Comparison of ENCODE assay signal across 13 cellular contexts in genomic region chr18:9066817-9067306, GRCh38. TPM values are rescaled to one million over a fixed set of nuclear protein-coding genes. Genes with fewer than 3 reads are reported as not detected.
A peak's percentile ranks its signal among the peaks of the same experiment; 100 is the strongest.
DNase-seq lines count a peak whose midpoint lies in the region; ATAC-seq and TF ChIP-seq lines count a peak whose summit lies in the region.
"Had no signal": no experiment of that assay in that cellular context is flagged by ENCODE, and none has a peak within 500 bp of the region (broad histone marks: within the 10 kb centered on the region; RNA-seq: fewer than 3 reads in every experiment).

No MANE protein-coding gene starts in this region.

- no peaks in the 10 kb centered on the region for H3K27me3 Mint-ChIP-seq in activated CD4-positive, alpha-beta memory T cell treated with anti-CD3 and anti-CD28 coated beads, Interleukin-2, amount 10 ng/mL, durations not matched to agents 7 days and 5 days
- H3K27me3 Mint-ChIP-seq in naive thymus-derived CD8-positive, alpha-beta T cell = peaks cover 0 to 3% (median 0%) of the 10 kb centered on the region in 5 donors
- H3K27me3 Mint-ChIP-seq: activated naive CD8-positive, alpha-beta T cell treated with anti-CD3 and anti-CD28 coated beads, Interleukin-2, amount 10 ng/mL, durations not matched to agents 7 days and 5 days had no signal

- H3K27me3 ChIP-seq in tibial nerve = no peaks in the 10 kb centered on the region

- TF ChIP-seq POLR2A in GM18505 (IDR thresholded peaks at IDR 0.05; ENCODE audit: borderline replicate concordance, extremely low read depth, insufficient read depth, insufficient read length) = peak; percentile 62
- no peak for TF ChIP-seq POLR2A in tibial nerve (IDR thresholded peaks at IDR 0.05)

- POLR2A ChIA-PET in activated CD4-positive, alpha-beta memory T cell treated with anti-CD3 and anti-CD28 coated beads, Interleukin-2, amount 10 ng/mL, durations not matched to agents 7 days and 5 days (lab: Charles Lee) = interaction anchor here (1.1 to 3.8 kb wide), 9 partner anchors 10 to 267 kb away, joined by 3 to 21 read pairs (median 4); partner anchors contain the start of genes ANKRD12 and TWSG1
- POLR2A ChIA-PET in naive thymus-derived CD8-positive, alpha-beta T cell (lab: Charles Lee) = no interaction called here

- WGBS in tibial nerve, 2 donors = 93 to 96% methylated on average over 5 of the region's 5 CpGs

- TF ChIP-seq EP300 in tibial nerve (IDR thresholded peaks at IDR 0.05) = no peak

- no peak for TF ChIP-seq CTCF in tibial nerve (IDR thresholded peaks at IDR 0.05)

- H3K4me1 ChIP-seq in tibial nerve = peaks cover 0 to 11% (median 3%) of the 10 kb centered on the region in 4 donors

- CTCF ChIA-PET in activated CD4-positive, alpha-beta memory T cell treated with anti-CD3 and anti-CD28 coated beads, Interleukin-2, amount 10 ng/mL, durations not matched to agents 7 days and 5 days (lab: Charles Lee) = interaction anchor here (0.9 to 1.1 kb wide), 2 partner anchors 83 to 114 kb away, joined by 3 to 5 read pairs; no protein-coding TSS in a partner anchor

- no peaks in the 10 kb centered on the region for H3K9me3 ChIP-seq in tibial nerve
- H3K9me3 ChIP-seq: SK-N-SH had no signal

- ATAC-seq in GM18505 (IDR thresholded peaks at IDR 0.05; ENCODE audit: unreplicated experiment) = peak; percentile 61
- peak; percentile 77 for ATAC-seq in GM19452 (IDR thresholded peaks at IDR 0.05; ENCODE audit: unreplicated experiment)
- ATAC-seq in HG03045 (IDR thresholded peaks at IDR 0.05; ENCODE audit: unreplicated experiment) = peak; percentile 69
- no peak for ATAC-seq in naive thymus-derived CD8-positive, alpha-beta T cell

- H3K9me3 Mint-ChIP-seq in activated CD4-positive, alpha-beta memory T cell treated with anti-CD3 and anti-CD28 coated beads, Interleukin-2, amount 10 ng/mL, durations not matched to agents 7 days and 5 days = no peaks in the 10 kb centered on the region
- no peaks in the 10 kb centered on the region for H3K9me3 Mint-ChIP-seq in naive thymus-derived CD8-positive, alpha-beta T cell
- H3K9me3 Mint-ChIP-seq: activated naive CD8-positive, alpha-beta T cell treated with anti-CD3 and anti-CD28 coated beads, Interleukin-2, amount 10 ng/mL, durations not matched to agents 7 days and 5 days had no signal

- peak overlapping the region; percentile 81 for H3K27ac Mint-ChIP-seq in activated CD4-positive, alpha-beta memory T cell treated with anti-CD3 and anti-CD28 coated beads, Interleukin-2, amount 10 ng/mL, durations not matched to agents 7 days and 5 days
- H3K27ac Mint-ChIP-seq in naive thymus-derived CD8-positive, alpha-beta T cell = no peak overlapping the region
- H3K27ac Mint-ChIP-seq: activated naive CD8-positive, alpha-beta T cell treated with anti-CD3 and anti-CD28 coated beads, Interleukin-2, amount 10 ng/mL, durations not matched to agents 7 days and 5 days had no signal

- H3K4me3 ChIP-seq in tibial nerve = no peak overlapping the region
- H3K4me3 ChIP-seq: lung had no signal

- no peak overlapping the region for H3K27ac ChIP-seq in tibial nerve

- no peaks in the 10 kb centered on the region for H3K36me3 ChIP-seq in tibial nerve

- peaks cover 45% of the 10 kb centered on the region for H3K4me1 Mint-ChIP-seq in activated CD4-positive, alpha-beta memory T cell treated with anti-CD3 and anti-CD28 coated beads, Interleukin-2, amount 10 ng/mL, durations not matched to agents 7 days and 5 days
- peaks cover 0 to 27% (median 1%) of the 10 kb centered on the region in 4 donors for H3K4me1 Mint-ChIP-seq in naive thymus-derived CD8-positive, alpha-beta T cell

- no peak overlapping the region for H3K4me3 Mint-ChIP-seq in activated CD4-positive, alpha-beta memory T cell treated with anti-CD3 and anti-CD28 coated beads, Interleukin-2, amount 10 ng/mL, durations not matched to agents 7 days and 5 days
- no peak overlapping the region for H3K4me3 Mint-ChIP-seq in naive thymus-derived CD8-positive, alpha-beta T cell
- H3K4me3 Mint-ChIP-seq: activated naive CD8-positive, alpha-beta T cell treated with anti-CD3 and anti-CD28 coated beads, Interleukin-2, amount 10 ng/mL, durations not matched to agents 7 days and 5 days had no signal

- DNase-seq in activated CD4-positive, alpha-beta memory T cell treated with anti-CD3 and anti-CD28 coated beads, Interleukin-2, amount 10 ng/mL, durations not matched to agents 7 days and 5 days = no peak
- DNase-seq in DMS153 treated with DMSO at 0.1 percent for 48 hours (lab: John Stamatoyannopoulos, UW; ENCODE audit: unreplicated experiment) (no peak), NOMO-1 treated with dmso at 0.1 percent for 144 hours (lab: John Stamatoyannopoulos, UW; ENCODE audit: unreplicated experiment) (no peak), tibial nerve (ENCODE audit: low spot score in 2 of 2) (no peak)
- DNase-seq in naive thymus-derived CD8-positive, alpha-beta T cell = no peak
- DNase-seq: activated naive CD8-positive, alpha-beta T cell treated with anti-CD3 and anti-CD28 coated beads, Interleukin-2, amount 10 ng/mL, durations not matched to agents 7 days and 5 days; NCI-H1417 treated with DMSO at 0.1 percent for 48 hours; SK-N-SH; stimulated activated CD4-positive, alpha-beta T cell treated with anti-CD3 and anti-CD28 coated beads, Interleukin-12 subunit alpha, Interleukin-12 subunit beta, amount 100 ng/mL, for 4 hours had no signal

- peaks cover 14% of the 10 kb centered on the region for H3K36me3 Mint-ChIP-seq in activated CD4-positive, alpha-beta memory T cell treated with anti-CD3 and anti-CD28 coated beads, Interleukin-2, amount 10 ng/mL, durations not matched to agents 7 days and 5 days (ENCODE audit: low read depth)
- no peaks in the 10 kb centered on the region for H3K36me3 Mint-ChIP-seq in naive thymus-derived CD8-positive, alpha-beta T cell
- H3K36me3 Mint-ChIP-seq: activated naive CD8-positive, alpha-beta T cell treated with anti-CD3 and anti-CD28 coated beads, Interleukin-2, amount 10 ng/mL, durations not matched to agents 7 days and 5 days had no signal

RNA-seq across cellular contexts. Expression of gene NDUFV2, which starts 35.6 kb away (rescaled TPM):
- total RNA-seq in activated CD4-positive, alpha-beta memory T cell treated with anti-CD3 and anti-CD28 coated beads, Interleukin-2, amount 10 ng/mL, durations not matched to agents 7 days and 5 days = 100 to 1,000 TPM; 288 to 295 TPM
- 100 to 1,000 TPM; 149 to 166 TPM for total RNA-seq in naive thymus-derived CD8-positive, alpha-beta T cell
- polyA plus RNA-seq in naive thymus-derived CD8-positive, alpha-beta T cell = 100 to 1,000 TPM; 106 to 155 (median 128) TPM
- 10 to 100 TPM; 62.4 to 91.3 (median 74.6) TPM for total RNA-seq in tibial nerve

Comparison
In these comparisons a context has a peak if more than half of its experiments do, and no peak if none do; other contexts are left out.
1. ATAC-seq: peak in GM18505 (single experiment), GM19452 (single experiment) and HG03045 (single experiment); none in naive thymus-derived CD8-positive, alpha-beta T cell (0 of 2).